In the genomic region with DNA sequence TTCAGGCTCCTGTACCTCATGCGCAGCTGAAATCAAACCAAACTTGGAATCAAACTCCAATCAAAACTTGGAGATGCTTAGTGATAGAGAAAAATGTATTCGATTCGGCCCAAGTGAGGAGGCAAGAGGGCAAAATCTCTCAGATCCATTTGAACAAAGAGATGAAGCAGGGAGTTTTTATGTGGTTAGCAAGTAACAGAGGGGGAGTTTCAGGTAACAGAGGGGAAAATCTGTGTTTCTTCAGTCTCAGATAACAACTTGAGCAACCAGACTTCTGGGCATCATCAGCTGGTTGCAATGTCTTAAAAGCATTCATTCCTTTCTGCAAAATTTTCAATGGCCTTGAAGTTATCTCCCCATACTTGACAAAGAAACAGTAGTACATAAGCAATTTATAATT, we compare ENCODE assay signal across 30 cellular contexts.
"Had no signal": no experiment of that assay in that cellular context is flagged by ENCODE, and none has a peak within 500 bp of the region (broad histone marks: within the 10 kb centered on the region; RNA-seq: fewer than 3 reads in every experiment).

No MANE protein-coding gene starts in this region.

- H3K27ac Mint-ChIP-seq: activated B cell treated with CpG ODN at 0.5 μM for 24 hours; activated CD4-positive, alpha-beta memory T cell treated with anti-CD3 and anti-CD28 coated beads for 36 hours; activated naive CD4-positive, alpha-beta T cell treated with anti-CD3 and anti-CD28 coated beads for 36 hours; activated naive CD4-positive, alpha-beta T cell treated with anti-CD3 and anti-CD28 coated beads, Interleukin-2, amount 50 U/mL, for 72 hours; activated T-helper 1 cell treated with anti-CD3 and anti-CD28 coated beads, Interleukin-12 subunit alpha, Interleukin-12 subunit beta, Interleukin-2, Interleukin-4 antibody, amounts not matched to agents 30 ng/mL and 10 ng/mL and 1 ng/mL, durations not matched to agents 14 hours and 24 hours and 36 hours had no signal

- H3K27me3 Mint-ChIP-seq: activated B cell treated with CpG ODN at 0.5 μM for 24 hours; activated CD4-positive, alpha-beta memory T cell treated with anti-CD3 and anti-CD28 coated beads for 36 hours had no signal

- H3K4me3 Mint-ChIP-seq: activated B cell treated with CpG ODN at 0.5 μM for 24 hours; activated CD4-positive, alpha-beta memory T cell treated with anti-CD3 and anti-CD28 coated beads for 36 hours; activated naive CD4-positive, alpha-beta T cell treated with anti-CD3 and anti-CD28 coated beads for 36 hours; activated T-cell treated with anti-CD3 and anti-CD28 coated beads, Interleukin-2, amount 50 U/mL, for 4 hours; activated T-helper 1 cell treated with anti-CD3 and anti-CD28 coated beads, Interleukin-12 subunit alpha, Interleukin-12 subunit beta, Interleukin-2, Interleukin-4 antibody, amounts not matched to agents 30 ng/mL and 10 ng/mL and 1 ng/mL, durations not matched to agents 14 hours and 24 hours and 36 hours had no signal

- H3K27me3 ChIP-seq: brain microvascular endothelial cell had no signal

- ATAC-seq: activated naive CD4-positive, alpha-beta T cell treated with anti-CD3 and anti-CD28 coated beads, Interleukin-2, amount 50 U/mL, for 72 hours; activated T-cell treated with anti-CD3 and anti-CD28 coated beads, Interleukin-2, amount 50 U/mL, for 4 hours; PC-3; Right ventricle myocardium inferior had no signal

- H3K4me1 Mint-ChIP-seq: activated B cell treated with CpG ODN at 0.5 μM for 24 hours had no signal

- H3K27ac ChIP-seq: brain microvascular endothelial cell, RWPE1, VCaP had no signal

- H3K36me3 ChIP-seq: brain microvascular endothelial cell had no signal

- H3K36me3 Mint-ChIP-seq: activated CD4-positive, alpha-beta memory T cell treated with anti-CD3 and anti-CD28 coated beads for 36 hours; activated naive CD4-positive, alpha-beta T cell treated with anti-CD3 and anti-CD28 coated beads, Interleukin-2, amount 50 U/mL, for 72 hours had no signal

- H3K9me3 Mint-ChIP-seq: activated CD4-positive, alpha-beta memory T cell treated with anti-CD3 and anti-CD28 coated beads for 36 hours; activated T-cell treated with anti-CD3 and anti-CD28 coated beads, Interleukin-2, amount 50 U/mL, for 4 hours; activated T-helper 1 cell treated with anti-CD3 and anti-CD28 coated beads, Interleukin-12 subunit alpha, Interleukin-12 subunit beta, Interleukin-2, Interleukin-4 antibody, amounts not matched to agents 30 ng/mL and 10 ng/mL and 1 ng/mL, durations not matched to agents 14 hours and 24 hours and 36 hours had no signal

- DNase-seq: activated B cell treated with CpG ODN at 0.5 μM for 24 hours; activated CD4-positive, alpha-beta memory T cell treated with anti-CD3 and anti-CD28 coated beads for 36 hours; activated CD4-positive, alpha-beta T cell treated with anti-CD3 and anti-CD28 coated beads for 4 hours; activated CD4-positive, alpha-beta T cell treated with anti-CD3 and anti-CD28 coated beads, Interleukin-2, amount 50 U/mL, for 1 hour; activated CD4-positive, CD25-positive, alpha-beta regulatory T cell treated with anti-CD3 and anti-CD28 coated beads, Interleukin-2, amount 50 U/mL, for 72 hours; activated CD8-positive, alpha-beta memory T cell treated with anti-CD3 and anti-CD28 coated beads, Interleukin-2, amount 50 U/mL, for 4 hours; activated gamma-delta T cell treated with Interleukin-2 at 50 U/mL for 16 hours; activated naive CD4-positive, alpha-beta T cell treated with anti-CD3 and anti-CD28 coated beads for 36 hours; activated T-cell treated with anti-CD3 and anti-CD28 coated beads for 4 hours; activated T-cell treated with anti-CD3 and anti-CD28 coated beads, Interleukin-2, amount 50 U/mL, for 4 hours; aorta; brain microvascular endothelial cell; central memory CD4-positive, alpha-beta T cell; NCI-H1105; NCI-H1417 treated with DMSO at 0.1 percent for 48 hours; NCI-H1930; NCI-H2081 treated with DMSO at 0.1 percent for 48 hours; NCI-H345; NCI-H524 treated with DMSO at 0.1 percent for 48 hours; NK-92 treated with Interleukin-12 subunit alpha and Interleukin-12 subunit beta, amount 100 ng/mL, for 24 hours; PC-3; SW 1271; T-helper 1 cell; T-helper 2 cell; T-helper 9 cell had no signal
